10 cellular contexts compared by ENCODE assay signal in genomic region chr20:49983848-49984408, GRCh38. TPM values are rescaled to one million over a fixed set of nuclear protein-coding genes. Genes with fewer than 3 reads are reported as not detected.
DNase-seq lines count a peak whose midpoint lies in the region; ATAC-seq and TF ChIP-seq lines count a peak whose summit lies in the region.
"Had no signal": no experiment of that assay in that cellular context is flagged by ENCODE, and none has a peak within 500 bp of the region (broad histone marks: within the 10 kb centered on the region; RNA-seq: fewer than 3 reads in every experiment).

No MANE protein-coding gene starts in this region.

- no peaks in the 10 kb centered on the region for H3K36me3 Mint-ChIP-seq in activated naive CD4-positive, alpha-beta T cell treated with anti-CD3 and anti-CD28 coated beads for 36 hours (ENCODE audit: low read depth)
- no peaks in the 10 kb centered on the region for H3K36me3 Mint-ChIP-seq in dendritic cell treated with granulocyte-macrophage colony-stimulating factor and Interleukin-4, amounts not matched to agents 40 ng/mL and 50 ng/mL, for 4 days (ENCODE audit: low read depth)

- H3K9me3 Mint-ChIP-seq in activated naive CD4-positive, alpha-beta T cell treated with anti-CD3 and anti-CD28 coated beads for 36 hours = no peaks in the 10 kb centered on the region
- H3K9me3 Mint-ChIP-seq in dendritic cell treated with granulocyte-macrophage colony-stimulating factor and Interleukin-4, amounts not matched to agents 40 ng/mL and 50 ng/mL, for 4 days = no peaks in the 10 kb centered on the region

- H3K79me1 ChIP-seq in mesendoderm (ENCODE audit: low read length) = peaks cover 10% of the 10 kb centered on the region

- no peak for TF ChIP-seq CTCF in upper lobe of right lung (IDR thresholded peaks at IDR 0.05)

- H3K9ac ChIP-seq in mesendoderm (ENCODE audit: low read length) = peak overlapping the region; percentile 98

- H3K27me3 Mint-ChIP-seq in activated naive CD4-positive, alpha-beta T cell treated with anti-CD3 and anti-CD28 coated beads for 36 hours (ENCODE audit: low read depth) = peaks cover 3% of the 10 kb centered on the region
- peaks cover 40% of the 10 kb centered on the region for H3K27me3 Mint-ChIP-seq in dendritic cell treated with granulocyte-macrophage colony-stimulating factor and Interleukin-4, amounts not matched to agents 40 ng/mL and 50 ng/mL, for 4 days

- H3K27ac ChIP-seq in mesendoderm (ENCODE audit: low read depth, low read length) = no peak overlapping the region
- peak overlapping the region; percentile 17 for H3K27ac ChIP-seq in upper lobe of right lung

- intact Hi-C loops in activated naive CD4-positive, alpha-beta T cell treated with anti-CD3 and anti-CD28 coated beads for 36 hours (cut with micrococcal nuclease) = loop anchor here (5.0 to 10.0 kb wide), 2 partner anchors 103 to 481 kb away; no protein-coding TSS in a partner anchor
- intact Hi-C loops in dendritic cell treated with granulocyte-macrophage colony-stimulating factor and Interleukin-4, amounts not matched to agents 40 ng/mL and 50 ng/mL, for 4 days (cut with micrococcal nuclease) = loop anchor here (5.0 kb wide), 1 partner anchor 188 kb away; no protein-coding TSS in a partner anchor
- intact Hi-C loops in upper lobe of right lung (cut with DNase I) = no loop called here

- H3K18ac ChIP-seq in mesendoderm (ENCODE audit: low read length) = no peak overlapping the region

- CTCF ChIA-PET in activated naive CD4-positive, alpha-beta T cell treated with anti-CD3 and anti-CD28 coated beads for 36 hours (lab: Charles Lee) = interaction anchor here (1.3 to 9.5 kb wide), 2 partner anchors 86 to 186 kb away, joined by 3 to 248 read pairs; no protein-coding TSS in a partner anchor

- H4K5ac ChIP-seq in mesendoderm (ENCODE audit: low read length) = no peak overlapping the region

- peaks cover 48% of the 10 kb centered on the region for H3K79me2 ChIP-seq in mesendoderm (ENCODE audit: control insufficient read depth, insufficient read depth, low read length)

- no peak overlapping the region for H4K8ac ChIP-seq in mesendoderm (ENCODE audit: low read depth, low read length)

- WGBS in mesendoderm (ENCODE audit: extremely low coverage, insufficient coverage, low lambda C conversion rate) = no CpG with 5 or more reads among the region's 18 CpGs

- H2BK120ac ChIP-seq in mesendoderm (ENCODE audit: low read depth, low read length) = no peak overlapping the region

- H2BK15ac ChIP-seq in mesendoderm (replicated peaks; ENCODE audit: low read depth) = no peak overlapping the region

- peak overlapping the region; percentile 9 for H3K4me2 ChIP-seq in mesendoderm (ENCODE audit: low read length)

- peaks cover 16% of the 10 kb centered on the region for H3K4me1 ChIP-seq in mesendoderm (ENCODE audit: control insufficient read depth, low read depth, low read length)
- peaks cover 46% of the 10 kb centered on the region for H3K4me1 ChIP-seq in upper lobe of right lung

- H3K9me3 ChIP-seq in upper lobe of right lung = no peaks in the 10 kb centered on the region

- H3K27ac Mint-ChIP-seq in activated naive CD4-positive, alpha-beta T cell treated with anti-CD3 and anti-CD28 coated beads for 36 hours = no peak overlapping the region
- H3K27ac Mint-ChIP-seq in dendritic cell treated with granulocyte-macrophage colony-stimulating factor and Interleukin-4, amounts not matched to agents 40 ng/mL and 50 ng/mL, for 4 days = peak overlapping the region; percentile 47

- no peak overlapping the region for H3K23ac ChIP-seq in mesendoderm (ENCODE audit: low read length)

- no peak overlapping the region for H3K4ac ChIP-seq in mesendoderm (ENCODE audit: low read depth, low read length)

- H3K4me3 Mint-ChIP-seq in activated naive CD4-positive, alpha-beta T cell treated with anti-CD3 and anti-CD28 coated beads for 36 hours = peak overlapping the region; percentile 48
- no peak overlapping the region for H3K4me3 Mint-ChIP-seq in dendritic cell treated with granulocyte-macrophage colony-stimulating factor and Interleukin-4, amounts not matched to agents 40 ng/mL and 50 ng/mL, for 4 days

- H3K27me3 ChIP-seq in mesendoderm (ENCODE audit: insufficient read depth, low read length, poor library complexity) = no peaks in the 10 kb centered on the region
- no peaks in the 10 kb centered on the region for H3K27me3 ChIP-seq in upper lobe of right lung

- H3K4me1 Mint-ChIP-seq in activated naive CD4-positive, alpha-beta T cell treated with anti-CD3 and anti-CD28 coated beads for 36 hours (ENCODE audit: low read depth) = peaks cover 20% of the 10 kb centered on the region
- H3K4me1 Mint-ChIP-seq in dendritic cell treated with granulocyte-macrophage colony-stimulating factor and Interleukin-4, amounts not matched to agents 40 ng/mL and 50 ng/mL, for 4 days (ENCODE audit: low read depth) = peaks cover 38% of the 10 kb centered on the region

- no peak for DNase-seq in activated naive CD4-positive, alpha-beta T cell treated with anti-CD3 and anti-CD28 coated beads for 36 hours
- no peak for DNase-seq in activated naive CD4-positive, alpha-beta T cell (lab: John Stamatoyannopoulos, UW)
- DNase-seq in mesendoderm (peak; percentile 31), upper lobe of right lung (no peak), A172 (ENCODE audit: low spot score) (no peak)
- DNase-seq: activated gamma-delta T cell, DND-41 had no signal

- no peak overlapping the region for H2BK5ac ChIP-seq in mesendoderm (ENCODE audit: low read length)

- ATAC-seq in upper lobe of right lung (no peak), GM21526 (IDR thresholded peaks at IDR 0.05; ENCODE audit: low FRiP score, unreplicated experiment) (no peak)
- ATAC-seq in activated CD4-positive, CD25-positive, alpha-beta regulatory T cell treated with anti-CD3 and anti-CD28 coated beads, Interleukin-2, amount 50 U/mL, for 24 hours = no peak

- peaks cover 3% of the 10 kb centered on the region for H3K36me3 ChIP-seq in mesendoderm (ENCODE audit: control insufficient read depth, insufficient read depth, low read length)
- H3K36me3 ChIP-seq in upper lobe of right lung = peaks cover 4% of the 10 kb centered on the region

- peak overlapping the region; percentile 97 for H3K56ac ChIP-seq in mesendoderm (ENCODE audit: low read length)

- H3K4me3 ChIP-seq in mesendoderm (ENCODE audit: low read length) (peak overlapping the region; percentile 93), upper lobe of right lung (peak overlapping the region; percentile 59)

- H2AK5ac ChIP-seq in mesendoderm (ENCODE audit: low read length) = no peak overlapping the region

RNA-seq across cellular contexts. Expression of gene SNAI1, which starts 1.1 kb away (rescaled TPM):
- under 1 TPM in 1 of 2 experiments, not detected in 1; 0.31 TPM for total RNA-seq in activated naive CD4-positive, alpha-beta T cell treated with anti-CD3 and anti-CD28 coated beads for 36 hours
- polyA plus RNA-seq in mesendoderm (2013, experiment 1 of 2) = 23.6 TPM
- 20.7 TPM for polyA plus RNA-seq in mesendoderm (2013, experiment 2 of 2)
- 10.6 TPM for total RNA-seq in upper lobe of right lung
- 0.62 and 2.6 TPM in 2 replicates for total RNA-seq in A172 (2014; rRNA removed; shearing (Covaris generic))

RNA-seq across cellular contexts. Expression of gene RNF114, which starts 47.7 kb away (rescaled TPM):
- total RNA-seq in activated naive CD4-positive, alpha-beta T cell treated with anti-CD3 and anti-CD28 coated beads for 36 hours = 10 to 100 TPM; 72.3 to 76.5 TPM
- polyA plus RNA-seq in mesendoderm (2013, experiment 1 of 2) = 60.4 TPM
- 60.4 TPM for polyA plus RNA-seq in mesendoderm (2013, experiment 2 of 2)
- 74.7 TPM for total RNA-seq in upper lobe of right lung
- total RNA-seq in A172 (2014; rRNA removed; shearing (Covaris generic)) = 133 and 179 TPM in 2 replicates
